ENCODE assay signal across 1 cellular context in genomic region chr14:96158735-96159134, GRCh38.
TF ChIP-seq lines count a peak whose summit lies in the region.

No MANE protein-coding gene starts in this region.

TF ChIP-seq in IMR-90, 13 proteins besides CTCF, POLR2A, EP300 and RAD21 (continued from another document):
- TF ChIP-seq ELK1 (IDR thresholded peaks at IDR 0.05; ENCODE audit: borderline replicate concordance, low read depth, low read length), result no peak
- TF ChIP-seq RCOR1 (IDR thresholded peaks at IDR 0.05; ENCODE audit: insufficient replicate concordance, low read length), result no peak
- TF ChIP-seq USF2 (IDR thresholded peaks at IDR 0.05; ENCODE audit: low read depth, low read length), result no peak
- TF ChIP-seq MAFK (IDR thresholded peaks at IDR 0.05; ENCODE audit: low read depth, low read length), result no peak
- TF ChIP-seq CHD1 (IDR thresholded peaks at IDR 0.05; ENCODE audit: low read depth, low read length), result no peak
